Comparison of ENCODE assay signal across 12 cellular contexts in the genomic region with DNA sequence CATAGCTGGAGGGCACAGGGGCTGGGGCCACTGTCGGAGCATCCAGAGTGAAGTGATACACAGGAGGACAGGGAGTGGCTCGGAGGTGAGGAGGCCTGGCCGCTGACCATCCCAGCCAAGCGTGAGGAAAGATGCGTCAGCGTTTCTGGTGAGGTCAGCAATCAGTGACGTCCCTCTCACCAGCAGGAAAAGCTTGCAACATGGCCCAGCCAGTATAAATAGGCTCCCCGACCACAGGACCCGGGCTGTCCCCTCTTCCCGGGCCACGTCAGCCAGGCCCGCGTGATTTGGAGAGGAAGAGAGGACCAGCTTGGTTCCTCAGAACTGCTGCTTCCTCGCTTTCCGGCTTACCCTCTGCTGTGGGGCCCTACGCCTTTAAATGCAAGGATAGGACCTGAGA. TPM values are rescaled to one million over a fixed set of nuclear protein-coding genes. Genes with fewer than 3 reads are reported as not detected.
DNase-seq lines count a peak whose midpoint lies in the region; ATAC-seq and TF ChIP-seq lines count a peak whose summit lies in the region.
"Had no signal": no experiment of that assay in that cellular context is flagged by ENCODE, and none has a peak within 500 bp of the region (broad histone marks: within the 10 kb centered on the region; RNA-seq: fewer than 3 reads in every experiment).

No MANE protein-coding gene starts in this region.

- H3K36me3 ChIP-seq in adrenal gland (replicated peaks in 1 of 2) (no peaks in the 10 kb centered on the region), left ventricle myocardium inferior (no peaks in the 10 kb centered on the region), esophagus muscularis mucosa (no peaks in the 10 kb centered on the region)

- H3K9me3 ChIP-seq in adrenal gland (replicated peaks in 1 of 3) (no peaks in the 10 kb centered on the region), left ventricle myocardium inferior (replicated peaks) (no peaks in the 10 kb centered on the region), esophagus muscularis mucosa (no peaks in the 10 kb centered on the region)

- H3K27me3 Mint-ChIP-seq in activated naive CD8-positive, alpha-beta T cell treated with anti-CD3 and anti-CD28 coated beads, Interleukin-2, amount 50 U/mL, for 24 hours, result no peaks in the 10 kb centered on the region
- H3K27me3 Mint-ChIP-seq: stimulated activated naive CD8-positive, alpha-beta T cell treated with anti-CD3 and anti-CD28 coated beads, Interleukin-15, amount 100 ng/mL, for 72 hours had no signal

- H3K36me3 Mint-ChIP-seq in activated naive CD8-positive, alpha-beta T cell treated with anti-CD3 and anti-CD28 coated beads, Interleukin-2, amount 50 U/mL, for 24 hours (ENCODE audit: low read depth), result peaks cover 19% of the 10 kb centered on the region

- WGBS in adrenal gland, 4 donors, result 63 to 78% (median 71%) methylated on average over 10 to 16 of the region's 16 CpGs
- WGBS in esophagus muscularis mucosa, result 66% methylated on average over 10 of the region's 16 CpGs

- H3K9me3 Mint-ChIP-seq in activated naive CD8-positive, alpha-beta T cell treated with anti-CD3 and anti-CD28 coated beads, Interleukin-2, amount 50 U/mL, for 24 hours, result no peaks in the 10 kb centered on the region
- H3K9me3 Mint-ChIP-seq: stimulated activated naive CD8-positive, alpha-beta T cell treated with anti-CD3 and anti-CD28 coated beads, Interleukin-15, amount 100 ng/mL, for 72 hours had no signal

- ATAC-seq in GM18858 (IDR thresholded peaks at IDR 0.05; ENCODE audit: unreplicated experiment) (no peak), HG03097 (IDR thresholded peaks at IDR 0.05; ENCODE audit: low FRiP score, unreplicated experiment) (no peak)
- no peak for ATAC-seq in activated naive CD8-positive, alpha-beta T cell treated with anti-CD3 and anti-CD28 coated beads, Interleukin-2, amount 50 U/mL, for 24 hours
- ATAC-seq: stimulated activated naive CD8-positive, alpha-beta T cell treated with anti-CD3 and anti-CD28 coated beads, Interleukin-15, amount 100 ng/mL, for 72 hours had no signal

- peaks cover 0 to 2% of the 10 kb centered on the region in 2 donors for H3K4me1 ChIP-seq in adrenal gland (replicated peaks in 1 of 2)
- no peaks in the 10 kb centered on the region for H3K4me1 ChIP-seq in left ventricle myocardium inferior
- peaks cover 0 to 4% (median 0%) of the 10 kb centered on the region in 4 donors for H3K4me1 ChIP-seq in esophagus muscularis mucosa

- peaks cover 39% of the 10 kb centered on the region for H3K4me1 Mint-ChIP-seq in activated naive CD8-positive, alpha-beta T cell treated with anti-CD3 and anti-CD28 coated beads, Interleukin-2, amount 50 U/mL, for 24 hours

- no peak overlapping the region for H3K4me3 Mint-ChIP-seq in activated naive CD8-positive, alpha-beta T cell treated with anti-CD3 and anti-CD28 coated beads, Interleukin-2, amount 50 U/mL, for 24 hours
- H3K4me3 Mint-ChIP-seq: stimulated activated naive CD8-positive, alpha-beta T cell treated with anti-CD3 and anti-CD28 coated beads, Interleukin-15, amount 100 ng/mL, for 72 hours had no signal

- intact Hi-C loops in adrenal gland (cut with DNase I) (no loop called here), left ventricle myocardium inferior (cut with micrococcal nuclease) (no loop called here), esophagus muscularis mucosa (cut with DNase I) (no loop called here)

- no peaks in the 10 kb centered on the region for H3K27me3 ChIP-seq in adrenal gland
- H3K27me3 ChIP-seq in left ventricle myocardium inferior (ENCODE audit: low read depth), result peaks cover 8% of the 10 kb centered on the region
- H3K27me3 ChIP-seq in esophagus muscularis mucosa, result no peaks in the 10 kb centered on the region

- TF ChIP-seq CTCF in adrenal gland (IDR thresholded peaks at IDR 0.05), result no peak
- TF ChIP-seq CTCF in left ventricle myocardium inferior (IDR thresholded peaks at IDR 0.05; ENCODE audit: borderline replicate concordance), result no peak
- TF ChIP-seq CTCF in esophagus muscularis mucosa (IDR thresholded peaks at IDR 0.05), result no peak

- H3K4me3 ChIP-seq in adrenal gland, result no peak overlapping the region
- no peak overlapping the region for H3K4me3 ChIP-seq in left ventricle myocardium inferior
- no peak overlapping the region for H3K4me3 ChIP-seq in esophagus muscularis mucosa
- H3K4me3 ChIP-seq: smooth muscle cell had no signal

- TF ChIP-seq POLR2A in adrenal gland (IDR thresholded peaks at IDR 0.05), result no peak
- TF ChIP-seq POLR2A in esophagus muscularis mucosa (IDR thresholded peaks at IDR 0.05; ENCODE audit: low read depth), result no peak

- no peak for TF ChIP-seq EP300 in esophagus muscularis mucosa (IDR thresholded peaks at IDR 0.05)

- H3K27ac Mint-ChIP-seq in activated naive CD8-positive, alpha-beta T cell treated with anti-CD3 and anti-CD28 coated beads, Interleukin-2, amount 50 U/mL, for 24 hours, result no peak overlapping the region

- H3K27ac ChIP-seq in adrenal gland (peak overlapping the region in 2 of 5 donors; percentile 39 to 65), left ventricle myocardium inferior (replicated peaks) (no peak overlapping the region), esophagus muscularis mucosa (replicated peaks in 1 of 4) (no peak overlapping the region)

- DNase-seq in GF-D8 (lab: John Stamatoyannopoulos, UW), result peak; percentile 84
- peak; percentile 60 to 86 (median 70) for DNase-seq in adrenal gland
- peak; percentile 70 for DNase-seq in left ventricle myocardium inferior
- DNase-seq in renal cortical epithelial cell (ENCODE audit: low read depth), result peak; percentile 72
- no peak for DNase-seq in esophagus muscularis mucosa (ENCODE audit: extremely low spot score)
- DNase-seq in activated naive CD8-positive, alpha-beta T cell treated with anti-CD3 and anti-CD28 coated beads, Interleukin-2, amount 50 U/mL, for 24 hours, result no peak
- DNase-seq: cerebellar nuclear complex; islet precursor cell; stimulated activated naive CD8-positive, alpha-beta T cell treated with anti-CD3 and anti-CD28 coated beads, Interleukin-15, amount 100 ng/mL, for 72 hours had no signal

RNA-seq across cellular contexts. Expression of gene OSM, which starts 4.2 kb away (rescaled TPM):
- total RNA-seq in adrenal gland, result 1 to 10 TPM in 6 of 8 donors, under 1 TPM in 2; 0.85 to 8.1 (median 1.9) TPM
- polyA plus RNA-seq in adrenal gland, result 1 to 10 TPM in 1 of 3 donors, under 1 TPM in 2; 0.44 to 1.6 (median 0.56) TPM
- not detected for total RNA-seq in left ventricle myocardium inferior
- not detected in 2 replicates for total RNA-seq in renal cortical epithelial cell
- 1 to 10 TPM in 1 of 4 donors, under 1 TPM in 1, not detected in 2; 0.57 to 8.3 TPM for total RNA-seq in esophagus muscularis mucosa

RNA-seq across cellular contexts. Expression of gene CASTOR1, which starts 18.5 kb away (rescaled TPM):
- total RNA-seq in adrenal gland (10 to 100 TPM in 5 of 8 donors, 1 to 10 TPM in 3; 5.5 to 20.1 (median 13.8) TPM), left ventricle myocardium inferior (6.5 TPM), renal cortical epithelial cell (9.8 and 13.0 TPM in 2 replicates), esophagus muscularis mucosa (10 to 100 TPM; 16.5 to 19.4 (median 17.8) TPM)
- 10 to 100 TPM in 2 of 3 donors, 1 to 10 TPM in 1; 2.4 to 18.3 (median 15.1) TPM for polyA plus RNA-seq in adrenal gland

RNA-seq across cellular contexts. Expression of gene LIF, which starts 24.3 kb away (rescaled TPM):
- total RNA-seq in adrenal gland (1 to 10 TPM in 6 of 8 donors, under 1 TPM in 2; 0.69 to 9.3 (median 2.6) TPM), left ventricle myocardium inferior (0.16 TPM), renal cortical epithelial cell (58.1 and 84.0 TPM in 2 replicates), esophagus muscularis mucosa (1 to 10 TPM in 2 of 4 donors, under 1 TPM in 2; 0.19 to 4.8 (median 1.6) TPM)
- 1 to 10 TPM in 2 of 3 donors, under 1 TPM in 1; 0.49 to 2.4 (median 1.4) TPM for polyA plus RNA-seq in adrenal gland

RNA-seq across cellular contexts. Expression of gene TBC1D10A, which starts 55.9 kb away (rescaled TPM):
- total RNA-seq in adrenal gland (10 to 100 TPM; 22.0 to 55.0 (median 31.8) TPM), left ventricle myocardium inferior (5.8 TPM), renal cortical epithelial cell (21.4 and 23.6 TPM in 2 replicates), esophagus muscularis mucosa (10 to 100 TPM; 29.5 to 40.3 (median 38.0) TPM)
- 10 to 100 TPM; 11.7 to 23.2 (median 14.2) TPM for polyA plus RNA-seq in adrenal gland

Comparison
In these comparisons a context has a peak if more than half of its experiments do, and no peak if none do; other contexts are left out.
1. DNase-seq: peak in GF-D8 (single experiment), adrenal gland (7 of 7), left ventricle myocardium inferior (single experiment) and renal cortical epithelial cell (single experiment); none in esophagus muscularis mucosa (single experiment) and activated naive CD8-positive, alpha-beta T cell treated with anti-CD3 and anti-CD28 coated beads, Interleukin-2, amount 50 U/mL, for 24 hours (single experiment).